Comparison of ENCODE assay signal across 19 cellular contexts in genomic region chr22:35203583-35203982, GRCh38.
"Had no signal": no experiment of that assay in that cellular context is flagged by ENCODE, and none has a peak within 500 bp of the region (broad histone marks: within the 10 kb centered on the region; RNA-seq: fewer than 3 reads in every experiment).

No MANE protein-coding gene starts in this region.

- H3K79me2 ChIP-seq: hepatocyte had no signal

- H3K4me1 ChIP-seq: foreskin keratinocyte, psoas muscle, right lobe of liver, thyroid gland, uterus had no signal

- DNase-seq: erythroblast; foreskin keratinocyte; head of caudate nucleus; kidney; left colon; mesendoderm; naive B cell; psoas muscle; retina; right lobe of liver; stimulated activated CD4-positive, alpha-beta T cell treated with anti-CD3 and anti-CD28 coated beads, Interleukin-4, amount 100 ng/mL, for 1 hour; stimulated activated CD8-positive, alpha-beta memory T cell treated with anti-CD3 and anti-CD28 coated beads, Interleukin-4, amount 100 ng/mL, for 48 hours; stimulated activated naive CD8-positive, alpha-beta T cell treated with anti-CD3 and anti-CD28 coated beads, Interleukin-15, Interleukin-2, amounts not matched to agents 100 U/mL and 50 U/mL, for 24 hours; thyroid gland; uterus had no signal

- ATAC-seq: foreskin keratinocyte; left colon; psoas muscle; right lobe of liver; stimulated activated effector memory CD8-positive, alpha-beta T cell treated with anti-CD3 and anti-CD28 coated beads, Interleukin-12 subunit alpha, Interleukin-12 subunit beta, amount 100 ng/mL, for 72 hours; stimulated activated naive CD8-positive, alpha-beta T cell treated with anti-CD3 and anti-CD28 coated beads, Interleukin-15, Interleukin-2, amounts not matched to agents 100 U/mL and 50 U/mL, for 24 hours had no signal

- FAIRE-seq: kidney had no signal

- H3K4me3 ChIP-seq: hepatocyte, psoas muscle, right lobe of liver, suprapubic skin, thyroid gland, uterus had no signal

- H3K9me3 ChIP-seq: neutrophil, psoas muscle, right lobe of liver, suprapubic skin, thyroid gland, uterus had no signal

- H2AFZ ChIP-seq: hepatocyte had no signal

- H3K36me3 ChIP-seq: neutrophil, right lobe of liver, suprapubic skin, thyroid gland, uterus had no signal

- H3K4me2 ChIP-seq: hepatocyte had no signal

- H3K27ac ChIP-seq: foreskin keratinocyte, hepatocyte, neutrophil, psoas muscle, right lobe of liver, suprapubic skin, thyroid gland, uterus had no signal

- H3K27me3 ChIP-seq: right lobe of liver, thyroid gland, uterus had no signal
